ENCODE assay signal across 9 cellular contexts in genomic region chr1:62070384-62071011, GRCh38.
A peak's percentile ranks its signal among the peaks of the same experiment; 100 is the strongest.
DNase-seq lines count a peak whose midpoint lies in the region; ATAC-seq and TF ChIP-seq lines count a peak whose summit lies in the region.
"Had no signal": no experiment of that assay in that cellular context is flagged by ENCODE, and none has a peak within 500 bp of the region (broad histone marks: within the 10 kb centered on the region; RNA-seq: fewer than 3 reads in every experiment).

No MANE protein-coding gene starts in this region.

- H3K4me3 ChIP-seq in adipocyte (ENCODE audit: low read length) (no peak overlapping the region), neuronal stem cell (ENCODE audit: low read length in 2 of 2) (no peak overlapping the region)

- no peak overlapping the region for H3K4ac ChIP-seq in neuronal stem cell (ENCODE audit: low read length)

- H4K8ac ChIP-seq in neuronal stem cell (ENCODE audit: low read depth, low read length) = no peak overlapping the region

- POLR2A ChIA-PET in HEK293T (lab: Yijun Ruan, JAX) = no interaction called here

- no peak overlapping the region for H2AK5ac ChIP-seq in neuronal stem cell (ENCODE audit: low read depth, low read length)

- no peak overlapping the region for H4K91ac ChIP-seq in neuronal stem cell (ENCODE audit: low read depth, low read length, poor library complexity)

- no peaks in the 10 kb centered on the region for H3K27me3 Mint-ChIP-seq in activated naive CD4-positive, alpha-beta T cell treated with anti-CD3 and anti-CD28 coated beads, Interleukin-2, amount 10 ng/mL, durations not matched to agents 7 days and 5 days

- H3K18ac ChIP-seq in neuronal stem cell (ENCODE audit: low read length) = no peak overlapping the region

- no CpG with 5 or more reads among the region's 4 CpGs for WGBS in neuronal stem cell (ENCODE audit: extremely low coverage in 2 of 2, insufficient read length in 2 of 2, insufficient replicate concordance in 1 of 2), 2 donors

- no peak overlapping the region for H3K9ac ChIP-seq in adipocyte (ENCODE audit: low read length)
- no peak overlapping the region for H3K9ac ChIP-seq in neuronal stem cell (ENCODE audit: low read depth, low read length, poor library complexity)

- H3K27ac Mint-ChIP-seq in activated naive CD4-positive, alpha-beta T cell treated with anti-CD3 and anti-CD28 coated beads, Interleukin-2, amount 10 ng/mL, durations not matched to agents 7 days and 5 days = no peak overlapping the region

- no peaks in the 10 kb centered on the region for H3K4me1 Mint-ChIP-seq in activated naive CD4-positive, alpha-beta T cell treated with anti-CD3 and anti-CD28 coated beads, Interleukin-2, amount 10 ng/mL, durations not matched to agents 7 days and 5 days

- peak; percentile 41 for DNase-seq in D341Med (ENCODE audit: low spot score)
- peak; percentile 29 for DNase-seq in HEK293T (ENCODE audit: extremely low spot score)
- DNase-seq in adipocyte (ENCODE audit: low read depth) = peak; percentile 67
- no peak for DNase-seq in left lobe of liver (ENCODE audit: low spot score)
- no peak for DNase-seq in neuronal stem cell (ENCODE audit: low spot score)
- DNase-seq in activated naive CD4-positive, alpha-beta T cell treated with anti-CD3 and anti-CD28 coated beads, Interleukin-2, amount 10 ng/mL, durations not matched to agents 7 days and 5 days = no peak
- no peak for DNase-seq in KG1 (lab: John Stamatoyannopoulos, UW)
- DNase-seq: NCI-H187 treated with DMSO at 0.1 percent for 48 hours had no signal

- no peaks in the 10 kb centered on the region for H3K79me1 ChIP-seq in neuronal stem cell (ENCODE audit: low read depth, low read length)

- H3K36me3 Mint-ChIP-seq in activated naive CD4-positive, alpha-beta T cell treated with anti-CD3 and anti-CD28 coated beads, Interleukin-2, amount 10 ng/mL, durations not matched to agents 7 days and 5 days = no peaks in the 10 kb centered on the region

- no peak overlapping the region for H3K23ac ChIP-seq in neuronal stem cell (ENCODE audit: low read depth, low read length, poor library complexity)

- no peaks in the 10 kb centered on the region for H3K36me3 ChIP-seq in adipocyte (ENCODE audit: control insufficient read depth, insufficient read depth, low read length, severe bottlenecking)
- H3K36me3 ChIP-seq in neuronal stem cell (replicated peaks in 1 of 2; ENCODE audit: control insufficient read depth in 2 of 2, insufficient read depth in 2 of 2, low read length in 2 of 2) = no peaks in the 10 kb centered on the region

- H2BK12ac ChIP-seq in neuronal stem cell (ENCODE audit: low read length) = no peak overlapping the region

- peak; percentile 35 for ATAC-seq in left lobe of liver
- ATAC-seq in HG02610 (IDR thresholded peaks at IDR 0.05; ENCODE audit: unreplicated experiment) = no peak

- H3K9me3 Mint-ChIP-seq in activated naive CD4-positive, alpha-beta T cell treated with anti-CD3 and anti-CD28 coated beads, Interleukin-2, amount 10 ng/mL, durations not matched to agents 7 days and 5 days = peaks cover 3% of the 10 kb centered on the region

- H2BK5ac ChIP-seq in neuronal stem cell (ENCODE audit: low read length) = no peak overlapping the region

- no peak overlapping the region for H2BK120ac ChIP-seq in neuronal stem cell (ENCODE audit: low read depth, low read length)

- CTCF ChIA-PET in HEK293T (lab: Yijun Ruan, JAX) = interaction anchor here (2.1 kb wide), 1 partner anchor 12 kb away, joined by 9 read pairs; no protein-coding TSS in a partner anchor
- CTCF ChIA-PET in activated naive CD4-positive, alpha-beta T cell treated with anti-CD3 and anti-CD28 coated beads, Interleukin-2, amount 10 ng/mL, durations not matched to agents 7 days and 5 days (lab: Charles Lee) = interaction anchor here (1.0 kb wide), 1 partner anchor 24 kb away, joined by 3 read pairs; no protein-coding TSS in a partner anchor

- no peaks in the 10 kb centered on the region for H3K9me3 ChIP-seq in adipocyte (ENCODE audit: control insufficient read depth, low read length)
- peaks cover 0 to 4% of the 10 kb centered on the region in 2 donors for H3K9me3 ChIP-seq in neuronal stem cell (replicated peaks in 1 of 2; ENCODE audit: control insufficient read depth in 2 of 2, insufficient read depth in 1 of 2, low read depth in 1 of 2, low read length in 2 of 2)

- H2AFZ ChIP-seq in neuronal stem cell (ENCODE audit: low read length) = no peak overlapping the region

- no peak overlapping the region for H3K14ac ChIP-seq in neuronal stem cell (ENCODE audit: low read length)

- H3K4me1 ChIP-seq in adipocyte (ENCODE audit: control insufficient read depth, insufficient read depth, low read length) = peaks cover 14% of the 10 kb centered on the region
- peaks cover 0 to 2% of the 10 kb centered on the region in 2 donors for H3K4me1 ChIP-seq in neuronal stem cell (ENCODE audit: control insufficient read depth in 2 of 2, insufficient read depth in 1 of 2, low read depth in 1 of 2, low read length in 2 of 2)

- no peak overlapping the region for H3K27ac ChIP-seq in neuronal stem cell (replicated peaks; ENCODE audit: low read length)

- H3K4me3 Mint-ChIP-seq in activated naive CD4-positive, alpha-beta T cell treated with anti-CD3 and anti-CD28 coated beads, Interleukin-2, amount 10 ng/mL, durations not matched to agents 7 days and 5 days = no peak overlapping the region

- no peaks in the 10 kb centered on the region for H3K27me3 ChIP-seq in adipocyte (replicated peaks; ENCODE audit: control insufficient read depth, insufficient read depth, low read length)
- no peaks in the 10 kb centered on the region for H3K27me3 ChIP-seq in neuronal stem cell (ENCODE audit: control insufficient read depth in 3 of 3, insufficient read depth in 3 of 3, low read depth in 1 of 3, low read length in 3 of 3)

- no peak overlapping the region for H3K4me2 ChIP-seq in neuronal stem cell (ENCODE audit: insufficient read depth, low read length, poor library complexity, severe bottlenecking)

- H2BK15ac ChIP-seq in neuronal stem cell (ENCODE audit: low read length) = no peak overlapping the region

TF ChIP-seq in HEK293T, 16 proteins besides CTCF, POLR2A, EP300 and RAD21:
- TF ChIP-seq ZNF384 (IDR thresholded peaks at IDR 0.05) = 0 out of 2 replicates have a peak, but pooled peaks have one; percentile 14
- TF ChIP-seq HDGF (IDR thresholded peaks at IDR 0.05; ENCODE audit: borderline replicate concordance) = no peak
- TF ChIP-seq ARNT (IDR thresholded peaks at IDR 0.05) = no peak
- TF ChIP-seq SUZ12 (IDR thresholded peaks at IDR 0.05) = no peak
TF ChIP-seq in HEK293T: peak in this region for 1.

Comparison
In these comparisons a context has a peak if more than half of its experiments do, and no peak if none do; other contexts are left out.
1. DNase-seq: peak in D341Med (single experiment), HEK293T (single experiment) and adipocyte (single experiment); none in left lobe of liver (single experiment), neuronal stem cell (single experiment), activated naive CD4-positive, alpha-beta T cell treated with anti-CD3 and anti-CD28 coated beads, Interleukin-2, amount 10 ng/mL, durations not matched to agents 7 days and 5 days (single experiment) and KG1 (single experiment).